Comparison of ENCODE assay signal across 19 cellular contexts in genomic region chr15:59303136-59303535, GRCh38.
A peak's percentile ranks its signal among the peaks of the same experiment; 100 is the strongest.
DNase-seq lines count a peak whose midpoint lies in the region; ATAC-seq, FAIRE-seq and TF ChIP-seq lines count a peak whose summit lies in the region.
"Had no signal": no experiment of that assay in that cellular context is flagged by ENCODE, and none has a peak within 500 bp of the region (broad histone marks: within the 10 kb centered on the region; RNA-seq: fewer than 3 reads in every experiment).

No MANE protein-coding gene starts in this region.

- no peak for TF ChIP-seq RAD21 in HepG2 (CRISPR knock-in tag; IDR thresholded peaks at IDR 0.05)

- WGBS in HepG2 (ENCODE audit: low lambda C conversion rate) = 98% methylated on average over 8 of the region's 8 CpGs
- WGBS in right lobe of liver (ENCODE audit: insufficient coverage, low coverage, low lambda C conversion rate, missing lambda C conversion rate) = 85% methylated on average over 3 of the region's 8 CpGs

- H3K4me3 Mint-ChIP-seq in dendritic cell treated with granulocyte-macrophage colony-stimulating factor and Interleukin-4, amounts not matched to agents 40 ng/mL and 50 ng/mL, for 4 days = no peak overlapping the region

- H3K27me3 ChIP-seq in HepG2 (ENCODE audit: control insufficient read depth in 1 of 2, insufficient read depth in 2 of 2, low read length in 2 of 2) (no peaks in the 10 kb centered on the region), right lobe of liver (no peaks in the 10 kb centered on the region), OCI-LY1 (ENCODE audit: insufficient read depth, low read length) (no peaks in the 10 kb centered on the region), uterus (no peaks in the 10 kb centered on the region)
- H3K27me3 ChIP-seq: SJCRH30 had no signal

- DNase-seq in HepG2 (ENCODE audit: low spot score) (no peak), right lobe of liver (no peak), uterus (no peak), NCI-H69 (lab: John Stamatoyannopoulos, UW) (no peak), NOMO-1 treated with dmso at 0.1 percent for 144 hours (lab: John Stamatoyannopoulos, UW; ENCODE audit: unreplicated experiment) (no peak)
- DNase-seq: C1 segment of cervical spinal cord, DMS 273 treated with DMSO at 0.1 percent for 48 hours, GDM1, GM23248, KG1, NCI-H1048, NCI-H146, NCI-H524, SJCRH30, SW 1271 had no signal

- TF ChIP-seq EP300 in HepG2 (IDR thresholded peaks at IDR 0.05; ENCODE audit: low read depth in 2 of 2, low read length in 2 of 2) = no peak
- no peak for TF ChIP-seq EP300 in HepG2 (CRISPR knock-in tag; IDR thresholded peaks at IDR 0.05; ENCODE audit: borderline replicate concordance)

- H3K27ac ChIP-seq in HepG2 (ENCODE audit: extremely low read length, insufficient read depth, low read length) (no peak overlapping the region), right lobe of liver (no peak overlapping the region), OCI-LY1 (ENCODE audit: low read depth, low read length, poor library complexity, severe bottlenecking) (peak overlapping the region; percentile 25), uterus (peak overlapping the region; percentile 48 to 66)
- H3K27ac ChIP-seq: 22Rv1, SJCRH30 had no signal

- H3K4me1 Mint-ChIP-seq in dendritic cell treated with granulocyte-macrophage colony-stimulating factor and Interleukin-4, amounts not matched to agents 40 ng/mL and 50 ng/mL, for 4 days (ENCODE audit: low read depth) = peaks cover 63% of the 10 kb centered on the region

- TF ChIP-seq POLR2A in HepG2 (IDR thresholded peaks at IDR 0.05; ENCODE audit: insufficient read depth in 1 of 2, low read depth in 2 of 2, low read length in 2 of 2) = no peak
- TF ChIP-seq POLR2A in right lobe of liver (IDR thresholded peaks at IDR 0.05) = no peak
- TF ChIP-seq POLR2A in uterus (IDR thresholded peaks at IDR 0.05) = no peak

- POLR2A ChIA-PET in HepG2 (lab: Yijun Ruan, JAX) = no interaction called here

- in situ Hi-C loops in HepG2 (cut with HindIII; ENCODE audit: extremely low pct_ligation_motif_present, low pct_unique_long_range_greater_than_20kb) = no loop called here

- ATAC-seq in HepG2 (no peak), right lobe of liver (no peak), GM18870 (IDR thresholded peaks at IDR 0.05; ENCODE audit: unreplicated experiment) (no peak)

- H3K4me3 ChIP-seq in HepG2 (replicated peaks in 1 of 3; ENCODE audit: insufficient read depth in 1 of 3, low read depth in 2 of 3, low read length in 3 of 3) = no peak overlapping the region
- H3K4me3 ChIP-seq in right lobe of liver = no peak overlapping the region
- H3K4me3 ChIP-seq in OCI-LY1 (ENCODE audit: low read depth, low read length, poor library complexity, severe bottlenecking) = no peak overlapping the region
- no peak overlapping the region for H3K4me3 ChIP-seq in uterus
- H3K4me3 ChIP-seq: GM23248, SJCRH30 had no signal

- no peak for TF ChIP-seq CTCF in HepG2 (CRISPR knock-in tag; IDR thresholded peaks at IDR 0.05)
- no peak for TF ChIP-seq CTCF in right lobe of liver (IDR thresholded peaks at IDR 0.05)
- TF ChIP-seq CTCF in OCI-LY1 (IDR thresholded peaks at IDR 0.05; ENCODE audit: low read length) = no peak
- no peak for TF ChIP-seq CTCF in uterus (IDR thresholded peaks at IDR 0.05)

- peaks cover 25% of the 10 kb centered on the region for H3K4me1 ChIP-seq in HepG2 (ENCODE audit: insufficient read depth, low read length)
- H3K4me1 ChIP-seq in right lobe of liver = peaks cover 0 to 40% (median 0%) of the 10 kb centered on the region in 4 donors
- peaks cover 87% of the 10 kb centered on the region for H3K4me1 ChIP-seq in OCI-LY1 (ENCODE audit: insufficient read depth, low read length, severe bottlenecking)
- peaks cover 5 to 6% of the 10 kb centered on the region in 2 donors for H3K4me1 ChIP-seq in uterus

- H3K27ac Mint-ChIP-seq in dendritic cell treated with granulocyte-macrophage colony-stimulating factor and Interleukin-4, amounts not matched to agents 40 ng/mL and 50 ng/mL, for 4 days = peak overlapping the region; percentile 41

- H3K9me3 Mint-ChIP-seq in dendritic cell treated with granulocyte-macrophage colony-stimulating factor and Interleukin-4, amounts not matched to agents 40 ng/mL and 50 ng/mL, for 4 days = no peaks in the 10 kb centered on the region

- H3K9ac ChIP-seq in HepG2 (ENCODE audit: insufficient read depth, low read depth, low read length) (no peak overlapping the region), OCI-LY1 (ENCODE audit: low read length) (no peak overlapping the region)
- H3K9ac ChIP-seq: GM23248 had no signal

- no peaks in the 10 kb centered on the region for H3K9me2 ChIP-seq in OCI-LY1 (ENCODE audit: low read depth, low read length)

- BruUV-seq in HepG2 (replicated peaks; lab: Mats Ljungman, UMichigan) = no TSS peak

- no peak for FAIRE-seq in HepG2 (lab: Jason Lieb, UNC)

- intact Hi-C loops in HepG2 (cut with micrococcal nuclease; ENCODE audit: unreplicated experiment) = no loop called here
- intact Hi-C loops in right lobe of liver (cut with DNase I) = no loop called here
- intact Hi-C loops in dendritic cell treated with granulocyte-macrophage colony-stimulating factor and Interleukin-4, amounts not matched to agents 40 ng/mL and 50 ng/mL, for 4 days (cut with micrococcal nuclease) = loop anchor here (5.0 kb wide), 2 partner anchors 69 to 126 kb away; partner anchors contain the start of gene MYO1E
- intact Hi-C loops in uterus (cut with DNase I; ENCODE audit: low total_unique reads) = no loop called here

- H3K36me3 ChIP-seq in HepG2 (replicated peaks in 1 of 2; ENCODE audit: control insufficient read depth in 1 of 2, insufficient read depth in 2 of 2, low read length in 2 of 2) (peaks cover 0 to 1% of the 10 kb centered on the region in 2 experiments; a peak in 1 of 5 replicates), right lobe of liver (no peaks in the 10 kb centered on the region), OCI-LY1 (ENCODE audit: insufficient read depth, low read length) (peaks cover 11% of the 10 kb centered on the region), uterus (no peaks in the 10 kb centered on the region)
- H3K36me3 ChIP-seq: SJCRH30 had no signal

- H2AFZ ChIP-seq in HepG2 (ENCODE audit: low read length) = no peak overlapping the region
- no peak overlapping the region for H2AFZ ChIP-seq in OCI-LY1 (ENCODE audit: low read length)
- H2AFZ ChIP-seq: GM23248 had no signal

- H3K36me3 Mint-ChIP-seq in dendritic cell treated with granulocyte-macrophage colony-stimulating factor and Interleukin-4, amounts not matched to agents 40 ng/mL and 50 ng/mL, for 4 days (ENCODE audit: low read depth) = peaks cover 9% of the 10 kb centered on the region

- CTCF ChIA-PET in HepG2 (lab: Yijun Ruan, JAX; ENCODE audit: low intra/inter-chr PET ratio, low total read pairs) = no interaction called here

- H4K20me1 ChIP-seq in HepG2 (ENCODE audit: insufficient read depth, low read length) (0 out of 2 replicates have a peak, but pooled peaks cover 2% of the 10 kb centered on the region), OCI-LY1 (ENCODE audit: insufficient read depth, low read length) (no peaks in the 10 kb centered on the region)

- H3K4me2 ChIP-seq in HepG2 (ENCODE audit: low read depth, low read length) (no peak overlapping the region), OCI-LY1 (ENCODE audit: low read length) (no peak overlapping the region)

- no peaks in the 10 kb centered on the region for H3F3A ChIP-seq in OCI-LY1 (ENCODE audit: insufficient read depth, low read length)

- H3K9me3 ChIP-seq in HepG2 (ENCODE audit: low read length) = no peaks in the 10 kb centered on the region
- H3K9me3 ChIP-seq in right lobe of liver = no peaks in the 10 kb centered on the region
- no peaks in the 10 kb centered on the region for H3K9me3 ChIP-seq in OCI-LY1 (ENCODE audit: low read length)
- H3K9me3 ChIP-seq in uterus = no peaks in the 10 kb centered on the region
- H3K9me3 ChIP-seq: SJCRH30 had no signal

- H3K27me3 Mint-ChIP-seq in dendritic cell treated with granulocyte-macrophage colony-stimulating factor and Interleukin-4, amounts not matched to agents 40 ng/mL and 50 ng/mL, for 4 days = no peaks in the 10 kb centered on the region

- H3K79me2 ChIP-seq in HepG2 (ENCODE audit: insufficient read depth, low read length) (peaks cover 3% of the 10 kb centered on the region), OCI-LY1 (ENCODE audit: insufficient read depth, low read length) (peaks cover 14% of the 10 kb centered on the region; the same call in 1 of the 2 replicates)

TF ChIP-seq in HepG2, 621 proteins besides CTCF, POLR2A, EP300 and RAD21:
- peak; percentile 18; the same call in 1 of the 2 replicates for TF ChIP-seq ZNF121 (CRISPR knock-in tag; IDR thresholded peaks at IDR 0.05)
- no peak for TF ChIP-seq ZSCAN5A (CRISPR knock-in tag; IDR thresholded peaks at IDR 0.05; ENCODE audit: borderline replicate concordance)
TF ChIP-seq in HepG2: peak in this region for 1.

Comparison
In these comparisons a context has a peak if more than half of its experiments do, and no peak if none do; other contexts are left out.
1. H3K27ac ChIP-seq: peak in OCI-LY1 (single experiment) and uterus (2 of 2); none in HepG2 (single experiment) and right lobe of liver (0 of 3).